19 cellular contexts compared by ENCODE assay signal in the genomic region with DNA sequence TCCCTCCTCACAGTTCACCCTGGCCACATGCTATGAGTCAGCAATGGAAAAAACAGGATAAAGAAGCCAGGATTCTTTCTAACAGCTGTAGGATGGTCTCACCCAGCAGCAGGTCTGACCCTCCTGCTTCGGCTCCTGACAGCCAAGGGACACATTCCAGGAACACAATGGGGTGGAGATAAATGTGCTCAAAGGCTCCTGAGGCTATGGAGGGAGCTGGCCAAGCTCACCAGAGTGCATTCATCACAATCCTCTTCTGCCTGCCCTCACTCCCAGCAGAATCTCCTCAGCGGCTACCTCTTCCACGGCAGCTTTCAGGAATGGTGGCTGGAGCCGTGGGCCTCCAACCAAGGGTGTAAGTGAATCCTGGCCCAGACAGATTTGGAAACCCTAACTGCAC.
"Had no signal": no experiment of that assay in that cellular context is flagged by ENCODE, and none has a peak within 500 bp of the region (broad histone marks: within the 10 kb centered on the region; RNA-seq: fewer than 3 reads in every experiment).

No MANE protein-coding gene starts in this region.

- ATAC-seq: activated naive CD4-positive, alpha-beta T cell treated with anti-CD3 and anti-CD28 coated beads, Interleukin-2, amount 50 U/mL, for 72 hours; activated T-helper 17 cell treated with anti-CD3 and anti-CD28 coated beads, Interleukin-2, amount 50 U/mL, for 72 hours; foreskin keratinocyte; right lobe of liver; T-cell; upper lobe of right lung; WTC11 had no signal

- H3K9me3 ChIP-seq: right lobe of liver, testis had no signal

- DNase-seq: activated CD8-positive, alpha-beta memory T cell treated with anti-CD3 and anti-CD28 coated beads for 24 hours; activated CD8-positive, alpha-beta memory T cell treated with anti-CD3 and anti-CD28 coated beads, Interleukin-2, amount 50 U/mL, for 4 hours; activated T-cell treated with anti-CD3 and anti-CD28 coated beads, Interleukin-2, amount 50 U/mL, for 24 hours; aorta; left ventricle myocardium inferior; nucleus accumbens; right lobe of liver; stimulated activated CD4-positive, alpha-beta T cell treated with anti-CD3 and anti-CD28 coated beads, Interleukin-15, amount 100 ng/mL, for 24 hours; stimulated activated naive CD4-positive, alpha-beta T cell; T-cell; testis; upper lobe of right lung had no signal

- H3K4me1 ChIP-seq: foreskin keratinocyte, left ventricle myocardium inferior, right lobe of liver, testis, upper lobe of right lung had no signal

- H3K36me3 ChIP-seq: right lobe of liver, upper lobe of right lung had no signal

- H3K4me2 ChIP-seq: smooth muscle cell had no signal

- H3K27me3 ChIP-seq: foreskin keratinocyte, right lobe of liver, testis, upper lobe of right lung had no signal

- H3K27ac ChIP-seq: coronary artery, epithelial cell of prostate, foreskin keratinocyte, left ventricle myocardium inferior, right lobe of liver, testis, upper lobe of right lung had no signal

- H3K4me3 ChIP-seq: coronary artery, left ventricle myocardium inferior, right lobe of liver, smooth muscle cell, testis, upper lobe of right lung had no signal
